15 cellular contexts compared by ENCODE assay signal in the genomic region with DNA sequence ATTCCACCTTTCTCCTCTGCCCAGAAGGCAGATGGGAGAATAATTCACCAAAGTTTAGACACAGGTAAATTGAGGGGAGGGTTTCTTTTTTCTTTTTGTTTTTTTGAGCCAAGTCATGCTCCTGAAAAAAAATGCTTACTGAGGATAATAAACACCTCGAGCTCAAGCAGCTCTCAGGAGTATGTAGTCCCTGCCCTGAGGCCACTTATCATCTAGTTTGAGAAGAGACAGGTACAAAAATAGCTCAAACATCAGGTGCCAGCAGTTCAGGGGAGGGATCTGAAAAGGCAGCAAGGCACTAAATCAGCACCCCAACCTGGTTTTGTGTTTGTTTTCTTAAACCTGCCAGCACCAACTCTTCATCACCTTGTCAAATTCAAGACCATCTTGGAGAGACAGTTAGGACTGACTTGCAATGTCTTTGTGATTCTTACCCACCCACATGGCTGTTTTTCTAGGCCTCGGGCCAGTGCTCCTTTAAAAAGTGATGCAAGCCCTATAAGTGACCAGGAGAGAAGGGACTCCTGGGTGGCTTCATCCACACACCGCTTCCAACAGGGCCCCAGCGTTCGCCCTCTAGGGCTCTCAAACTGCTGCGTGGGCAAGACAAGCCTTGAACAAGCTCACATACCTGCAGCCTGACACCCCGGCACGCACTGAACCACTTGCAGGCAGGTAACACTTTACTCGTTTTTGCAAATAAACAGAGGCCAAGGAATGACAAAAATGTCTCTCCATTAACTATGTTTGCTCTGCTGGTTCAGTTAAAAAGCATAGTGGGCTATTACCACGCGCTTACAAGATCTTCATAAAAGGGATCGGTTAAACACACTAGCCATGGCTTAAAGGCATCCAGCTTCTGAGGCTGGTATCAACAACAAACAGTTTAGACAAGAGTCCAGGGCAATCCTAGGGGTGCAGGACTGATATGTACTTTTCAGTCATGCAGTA. TPM values are rescaled to one million over a fixed set of nuclear protein-coding genes. Genes with fewer than 3 reads are reported as not detected.
A peak's percentile ranks its signal among the peaks of the same experiment; 100 is the strongest.
DNase-seq lines count a peak whose midpoint lies in the region; ATAC-seq and TF ChIP-seq lines count a peak whose summit lies in the region.
"Had no signal": no experiment of that assay in that cellular context is flagged by ENCODE, and none has a peak within 500 bp of the region (broad histone marks: within the 10 kb centered on the region; RNA-seq: fewer than 3 reads in every experiment).

No MANE protein-coding gene starts in this region.

- H3K9ac ChIP-seq in skeletal muscle satellite cell (ENCODE audit: low read depth, low read length), result no peak overlapping the region
- H3K9ac ChIP-seq: BLaER1 treated with 17β-estradiol and CSF1 and Interleukin-3, amounts not matched to agents 10 nM and 100 nM had no signal

- peaks cover 12% of the 10 kb centered on the region for H3K4me1 ChIP-seq in HEK293 (ENCODE audit: control insufficient read depth, insufficient read depth, low read length)
- peaks cover 18% of the 10 kb centered on the region for H3K4me1 ChIP-seq in skeletal muscle satellite cell (ENCODE audit: control insufficient read depth, insufficient read depth, low read length)
- H3K4me1 ChIP-seq in CD8-positive, alpha-beta T cell (ENCODE audit: insufficient read depth, low read length), result no peaks in the 10 kb centered on the region

- H3K27me3 ChIP-seq in skeletal muscle satellite cell (ENCODE audit: control insufficient read depth, insufficient read depth, low read length), result no peaks in the 10 kb centered on the region
- H3K27me3 ChIP-seq in CD8-positive, alpha-beta T cell (ENCODE audit: insufficient read depth, low read length), result no peaks in the 10 kb centered on the region
- H3K27me3 ChIP-seq: adrenal gland; BLaER1 treated with 17β-estradiol and CSF1 and Interleukin-3, amounts not matched to agents 10 nM and 100 nM had no signal

- TF ChIP-seq CTCF in HEK293 (tag by site-specific recombination; IDR thresholded peaks at IDR 0.05) (no peak), MCF 10A (IDR thresholded peaks at IDR 0.05; ENCODE audit: unreplicated experiment) (no peak), glutamatergic neuron (IDR thresholded peaks at IDR 0.05; ENCODE audit: partially characterized antibody, unreplicated experiment) (no peak)
- TF ChIP-seq CTCF in CD8-positive, alpha-beta T cell (IDR thresholded peaks at IDR 0.05), result no peak

- H3K36me3 Mint-ChIP-seq in MCF 10A (ENCODE audit: insufficient read depth, unreplicated experiment) (peaks cover 80% of the 10 kb centered on the region), glutamatergic neuron (ENCODE audit: unreplicated experiment) (peaks cover 7% of the 10 kb centered on the region)
- no peaks in the 10 kb centered on the region for H3K36me3 Mint-ChIP-seq in CD8-positive, alpha-beta T cell
- H3K36me3 Mint-ChIP-seq: memory B cell had no signal

- DNase-seq in MCF 10A (ENCODE audit: unreplicated experiment) (peak; percentile 49), left kidney (ENCODE audit: low read depth, low spot score) (peak; percentile 36), glutamatergic neuron (no peak), amygdala (lab: John Stamatoyannopoulos, UW) (no peak), DMS153 treated with DMSO at 0.1 percent for 48 hours (lab: John Stamatoyannopoulos, UW; ENCODE audit: unreplicated experiment) (no peak)
- DNase-seq in CD8-positive, alpha-beta T cell, result no peak
- DNase-seq: effector CD8-positive, alpha-beta T cell; KG1; NCI-H2029 treated with DMSO at 0.1 percent for 48 hours had no signal

- H3K36me3 ChIP-seq in HEK293 (ENCODE audit: control insufficient read depth in 2 of 2, insufficient read depth in 1 of 2, low read length in 2 of 2), result peaks cover 7 to 80% of the 10 kb centered on the region in 2 experiments
- H3K36me3 ChIP-seq in skeletal muscle satellite cell (ENCODE audit: insufficient read depth, low read length), result peaks cover 34% of the 10 kb centered on the region
- H3K36me3 ChIP-seq in CD8-positive, alpha-beta T cell (ENCODE audit: insufficient read depth, low read length), result no peaks in the 10 kb centered on the region
- H3K36me3 ChIP-seq: adrenal gland had no signal

- H3K4me2 ChIP-seq in skeletal muscle satellite cell (ENCODE audit: low read length), result peak overlapping the region; percentile 19
- H3K4me2 ChIP-seq: BLaER1 treated with 17β-estradiol and CSF1 and Interleukin-3, amounts not matched to agents 10 nM and 100 nM had no signal

- H3K9me3 ChIP-seq in HEK293 (ENCODE audit: control insufficient read depth, insufficient read depth, low read depth, low read length) (no peaks in the 10 kb centered on the region), skeletal muscle satellite cell (replicated peaks; ENCODE audit: low read length) (no peaks in the 10 kb centered on the region)
- H3K9me3 ChIP-seq in CD8-positive, alpha-beta T cell (ENCODE audit: low read length), result no peaks in the 10 kb centered on the region
- H3K9me3 ChIP-seq: adrenal gland; BLaER1 treated with 17β-estradiol and CSF1 and Interleukin-3, amounts not matched to agents 10 nM and 100 nM had no signal

- POLR2A ChIA-PET in HEK293 (lab: Yijun Ruan, JAX), result interaction anchor here (2.4 kb wide), 1 partner anchor 11 kb away, joined by 6 read pairs; no protein-coding TSS in a partner anchor
- POLR2A ChIA-PET in MCF 10A (lab: Yijun Ruan, JAX), result interaction anchor here (0.6 to 7.7 kb wide), 22 partner anchors 8 to 1448 kb away, joined by 3 to 75 read pairs (median 3); a partner anchor contains a TSS
- POLR2A ChIA-PET in CD8-positive, alpha-beta T cell (lab: Charles Lee), result no interaction called here

- BruUV-seq in MCF 10A (replicated peaks; lab: Mats Ljungman, UMichigan), result no TSS peak

- intact Hi-C loops in MCF 10A (cut with micrococcal nuclease), result no loop called here
- intact Hi-C loops in CD8-positive, alpha-beta T cell (cut with DNase I, micrococcal nuclease), result no loop called here

- CTCF ChIA-PET in HEK293 (lab: Yijun Ruan, JAX), result interaction anchor here (0.7 kb wide), 1 partner anchor 544 kb away, joined by 3 read pairs; no protein-coding TSS in a partner anchor
- CTCF ChIA-PET in MCF 10A (lab: Yijun Ruan, JAX), result interaction anchor here (0.6 to 3.1 kb wide), 19 partner anchors 9 to 608 kb away, joined by 3 to 18 read pairs (median 4); a partner anchor contains a TSS
- CTCF ChIA-PET in CD8-positive, alpha-beta T cell (lab: Charles Lee), result interaction anchor here (0.7 kb wide), 1 partner anchor 9 kb away, joined by 3 read pairs; no protein-coding TSS in a partner anchor

- H3K4me3 Mint-ChIP-seq in MCF 10A (ENCODE audit: unreplicated experiment), result peak overlapping the region; percentile 3
- H3K4me3 Mint-ChIP-seq in glutamatergic neuron (ENCODE audit: unreplicated experiment), result no peak overlapping the region
- no peak overlapping the region for H3K4me3 Mint-ChIP-seq in CD8-positive, alpha-beta T cell
- H3K4me3 Mint-ChIP-seq: memory B cell; stimulated activated naive CD8-positive, alpha-beta T cell treated with anti-CD3 and anti-CD28 coated beads, Interleukin-15, Interleukin-2, amounts not matched to agents 100 ng/mL and 50 ng/mL, for 24 hours had no signal

- H3K4me1 Mint-ChIP-seq in MCF 10A (ENCODE audit: insufficient read depth, unreplicated experiment) (peaks cover 26% of the 10 kb centered on the region), glutamatergic neuron (ENCODE audit: low read depth, unreplicated experiment) (peaks cover 10% of the 10 kb centered on the region)
- no peaks in the 10 kb centered on the region for H3K4me1 Mint-ChIP-seq in CD8-positive, alpha-beta T cell (ENCODE audit: low read depth)
- H3K4me1 Mint-ChIP-seq: memory B cell had no signal

- H3K27ac ChIP-seq in HEK293 (ENCODE audit: extremely low read depth, low read depth, low read length), result no peak overlapping the region; the same call in 1 of the 2 replicates
- no peak overlapping the region for H3K27ac ChIP-seq in CD8-positive, alpha-beta T cell (ENCODE audit: low read depth, low read length)
- H3K27ac ChIP-seq: BLaER1 treated with 17β-estradiol and CSF1 and Interleukin-3, amounts not matched to agents 10 nM and 100 nM had no signal

- H3K27me3 Mint-ChIP-seq in MCF 10A (ENCODE audit: insufficient read depth, unreplicated experiment), result no peaks in the 10 kb centered on the region
- no peaks in the 10 kb centered on the region for H3K27me3 Mint-ChIP-seq in glutamatergic neuron (ENCODE audit: unreplicated experiment)
- peaks cover 20% of the 10 kb centered on the region for H3K27me3 Mint-ChIP-seq in CD8-positive, alpha-beta T cell (ENCODE audit: low read depth)

- no peak overlapping the region for H3K4me3 ChIP-seq in HEK293 (ENCODE audit: low read depth, low read length)
- no peak overlapping the region for H3K4me3 ChIP-seq in skeletal muscle satellite cell (ENCODE audit: low read length)
- no peak overlapping the region for H3K4me3 ChIP-seq in CD8-positive, alpha-beta T cell (ENCODE audit: low read depth, low read length)
- H3K4me3 ChIP-seq: adrenal gland; BLaER1 treated with 17β-estradiol and CSF1 and Interleukin-3, amounts not matched to agents 10 nM and 100 nM had no signal

- H3K9me3 Mint-ChIP-seq in MCF 10A (ENCODE audit: unreplicated experiment) (no peaks in the 10 kb centered on the region), glutamatergic neuron (ENCODE audit: unreplicated experiment) (no peaks in the 10 kb centered on the region)
- no peaks in the 10 kb centered on the region for H3K9me3 Mint-ChIP-seq in CD8-positive, alpha-beta T cell
- H3K9me3 Mint-ChIP-seq: memory B cell; stimulated activated naive CD8-positive, alpha-beta T cell treated with anti-CD3 and anti-CD28 coated beads, Interleukin-15, Interleukin-2, amounts not matched to agents 100 ng/mL and 50 ng/mL, for 24 hours had no signal

- no peak for ATAC-seq in CD8-positive, alpha-beta T cell

- H3K27ac Mint-ChIP-seq in MCF 10A (ENCODE audit: low read depth, unreplicated experiment), result peak overlapping the region; percentile 56
- H3K27ac Mint-ChIP-seq in glutamatergic neuron (ENCODE audit: unreplicated experiment), result no peak overlapping the region
- H3K27ac Mint-ChIP-seq in CD8-positive, alpha-beta T cell, result no peak overlapping the region
- H3K27ac Mint-ChIP-seq: memory B cell; stimulated activated naive CD8-positive, alpha-beta T cell treated with anti-CD3 and anti-CD28 coated beads, Interleukin-15, Interleukin-2, amounts not matched to agents 100 ng/mL and 50 ng/mL, for 24 hours had no signal

TF ChIP-seq in HEK293, 187 proteins besides CTCF, POLR2A, EP300 and RAD21 (continues in another document):
- TF ChIP-seq ZFHX2 (tag by site-specific recombination; conservative IDR thresholded peaks at IDR 0.05), result peak; percentile 47
- 0 out of 2 replicates have a peak, but pooled peaks have one; percentile 24 for TF ChIP-seq EGR2 (tag by site-specific recombination; IDR thresholded peaks at IDR 0.05; ENCODE audit: low read depth)
- peak; percentile 30; the same call in 1 of the 2 replicates for TF ChIP-seq GLIS1 (tag by site-specific recombination; IDR thresholded peaks at IDR 0.05)

RNA-seq across cellular contexts. Expression of a gene that starts 13.9 kb away (rescaled TPM):
- total RNA-seq in MCF 10A (2022) (62.5 and 88.0 TPM in 2 replicates), glutamatergic neuron (ENCODE audit: unreplicated experiment) (11.4 TPM)
- total RNA-seq in skeletal muscle satellite cell (2012; rRNA removed), result 11.1 and 15.2 TPM in 2 replicates
- total RNA-seq in CD8-positive, alpha-beta T cell, result under 1 TPM; 0.38 to 0.83 TPM

Comparison
In these comparisons a context has a peak if more than half of its experiments do, and no peak if none do; other contexts are left out.
1. DNase-seq: peak in MCF 10A (single experiment) and left kidney (single experiment); none in glutamatergic neuron (single experiment), CD8-positive, alpha-beta T cell (0 of 7), amygdala (0 of 56) and DMS153 treated with DMSO at 0.1 percent for 48 hours (single experiment).